Comparison of ENCODE assay signal across 26 cellular contexts in the genomic region with DNA sequence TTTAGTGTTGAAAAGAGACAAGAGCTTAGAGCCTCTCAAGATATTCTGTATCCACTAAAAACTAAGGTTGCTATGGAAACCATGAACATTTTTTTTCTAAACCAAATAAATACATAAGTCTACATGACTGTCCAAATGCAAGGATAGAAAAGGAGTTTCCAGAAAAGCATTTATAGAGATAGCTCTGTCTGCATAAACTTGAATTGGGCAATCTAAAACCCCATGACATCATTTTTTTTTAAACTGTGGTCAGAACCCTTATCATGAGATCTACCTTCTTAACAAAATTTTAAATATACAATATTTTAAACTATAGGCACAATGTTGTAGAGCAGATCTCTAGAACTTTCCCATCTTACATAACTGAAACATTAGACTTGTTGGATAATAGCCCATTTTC. TPM values are rescaled to one million over a fixed set of nuclear protein-coding genes. Genes with fewer than 3 reads are reported as not detected.
"Had no signal": no experiment of that assay in that cellular context is flagged by ENCODE, and none has a peak within 500 bp of the region (broad histone marks: within the 10 kb centered on the region; RNA-seq: fewer than 3 reads in every experiment).

No MANE protein-coding gene starts in this region.

- H3K4me1 Mint-ChIP-seq: activated CD4-positive, alpha-beta memory T cell treated with anti-CD3 and anti-CD28 coated beads, Interleukin-2, amount 10 ng/mL, durations not matched to agents 7 days and 5 days; activated CD4-positive, alpha-beta T cell treated with anti-CD3 and anti-CD28 coated beads for 36 hours; activated T-helper 17 cell treated with anti-CD3 and anti-CD28 coated beads, Interleukin-2, amount 50 U/mL, for 72 hours; T-cell had no signal

- H3K4me3 Mint-ChIP-seq: activated CD4-positive, alpha-beta memory T cell treated with anti-CD3 and anti-CD28 coated beads, Interleukin-2, amount 10 ng/mL, durations not matched to agents 7 days and 5 days; activated CD4-positive, alpha-beta T cell treated with anti-CD3 and anti-CD28 coated beads for 36 hours; activated naive CD4-positive, alpha-beta T cell treated with anti-CD3 and anti-CD28 coated beads for 36 hours; activated naive CD8-positive, alpha-beta T cell; activated T-helper 17 cell treated with anti-CD3 and anti-CD28 coated beads, Interleukin-2, amount 50 U/mL, for 72 hours; T-cell had no signal

- H3K36me3 Mint-ChIP-seq: activated naive CD8-positive, alpha-beta T cell; T-cell had no signal

- ATAC-seq: activated CD4-positive, alpha-beta T cell treated with anti-CD3 and anti-CD28 coated beads for 36 hours; activated T-helper 17 cell treated with anti-CD3 and anti-CD28 coated beads, Interleukin-2, amount 50 U/mL, for 72 hours; PC-3; T-cell had no signal

- DNase-seq: activated CD4-positive, alpha-beta memory T cell treated with anti-CD3 and anti-CD28 coated beads, Interleukin-2, amount 10 ng/mL, durations not matched to agents 7 days and 5 days; activated CD4-positive, alpha-beta T cell treated with anti-CD3 and anti-CD28 coated beads for 36 hours; activated CD4-positive, alpha-beta T cell treated with anti-CD3 and anti-CD28 coated beads, Interleukin-2, amount 50 U/mL, for 1 hour; activated gamma-delta T cell; activated naive CD4-positive, alpha-beta T cell treated with anti-CD3 and anti-CD28 coated beads for 36 hours; activated T-cell treated with anti-CD3 and anti-CD28 coated beads for 4 hours; activated T-cell treated with anti-CD3 and anti-CD28 coated beads, Interleukin-2, amount 50 U/mL, for 48 hours; aorta; caudate nucleus; Karpas-422; NCI-H1092 treated with DMSO at 0.1 percent for 48 hours; NCI-H1417 treated with DMSO at 0.1 percent for 48 hours; NCI-H1694; NCI-H2029; NCI-H510A treated with DMSO at 0.1 percent for 48 hours; NCI-H69; PC-3; SHP77 treated with DMSO at 0.1 percent for 48 hours; T-cell; WERI-Rb-1 had no signal

- H3K27me3 Mint-ChIP-seq: activated CD4-positive, alpha-beta memory T cell treated with anti-CD3 and anti-CD28 coated beads, Interleukin-2, amount 10 ng/mL, durations not matched to agents 7 days and 5 days; activated CD4-positive, alpha-beta T cell treated with anti-CD3 and anti-CD28 coated beads for 36 hours; activated naive CD8-positive, alpha-beta T cell; activated T-helper 17 cell treated with anti-CD3 and anti-CD28 coated beads, Interleukin-2, amount 50 U/mL, for 72 hours; T-cell had no signal

- H3K4me3 ChIP-seq: breast epithelium had no signal

- H3K9me3 ChIP-seq: breast epithelium had no signal

- H3K36me3 ChIP-seq: breast epithelium, WERI-Rb-1 had no signal

- H3K27ac Mint-ChIP-seq: activated CD4-positive, alpha-beta memory T cell treated with anti-CD3 and anti-CD28 coated beads, Interleukin-2, amount 10 ng/mL, durations not matched to agents 7 days and 5 days; activated CD4-positive, alpha-beta T cell treated with anti-CD3 and anti-CD28 coated beads for 36 hours; activated naive CD4-positive, alpha-beta T cell treated with anti-CD3 and anti-CD28 coated beads for 36 hours; activated naive CD8-positive, alpha-beta T cell; activated T-helper 17 cell treated with anti-CD3 and anti-CD28 coated beads, Interleukin-2, amount 50 U/mL, for 72 hours; T-cell had no signal

- H3K4me1 ChIP-seq: breast epithelium had no signal

- H3K27me3 ChIP-seq: breast epithelium had no signal

- H3K27ac ChIP-seq: breast epithelium, WERI-Rb-1 had no signal

RNA-seq across cellular contexts. Expression of gene FAM83B, which starts 36.4 kb away (rescaled TPM):
- total RNA-seq: activated CD4-positive, alpha-beta memory T cell treated with anti-CD3 and anti-CD28 coated beads, Interleukin-2, amount 10 ng/mL, durations not matched to agents 7 days and 5 days; activated CD4-positive, alpha-beta T cell treated with anti-CD3 and anti-CD28 coated beads for 36 hours; activated CD8-positive, alpha-beta memory T cell treated with anti-CD3 and anti-CD28 coated beads for 36 hours; activated naive CD4-positive, alpha-beta T cell treated with anti-CD3 and anti-CD28 coated beads for 36 hours; activated T-helper 17 cell treated with anti-CD3 and anti-CD28 coated beads, Interleukin-2, amount 50 U/mL, for 72 hours; aorta; SK-MEL-5; T-helper 2 cell treated with Interferon-gamma antibody and Interleukin-4, amounts not matched to agents 100 ng/mL and 5 ng/mL, for 36 hours had no signal
